8 cellular contexts compared by ENCODE assay signal in the genomic region with DNA sequence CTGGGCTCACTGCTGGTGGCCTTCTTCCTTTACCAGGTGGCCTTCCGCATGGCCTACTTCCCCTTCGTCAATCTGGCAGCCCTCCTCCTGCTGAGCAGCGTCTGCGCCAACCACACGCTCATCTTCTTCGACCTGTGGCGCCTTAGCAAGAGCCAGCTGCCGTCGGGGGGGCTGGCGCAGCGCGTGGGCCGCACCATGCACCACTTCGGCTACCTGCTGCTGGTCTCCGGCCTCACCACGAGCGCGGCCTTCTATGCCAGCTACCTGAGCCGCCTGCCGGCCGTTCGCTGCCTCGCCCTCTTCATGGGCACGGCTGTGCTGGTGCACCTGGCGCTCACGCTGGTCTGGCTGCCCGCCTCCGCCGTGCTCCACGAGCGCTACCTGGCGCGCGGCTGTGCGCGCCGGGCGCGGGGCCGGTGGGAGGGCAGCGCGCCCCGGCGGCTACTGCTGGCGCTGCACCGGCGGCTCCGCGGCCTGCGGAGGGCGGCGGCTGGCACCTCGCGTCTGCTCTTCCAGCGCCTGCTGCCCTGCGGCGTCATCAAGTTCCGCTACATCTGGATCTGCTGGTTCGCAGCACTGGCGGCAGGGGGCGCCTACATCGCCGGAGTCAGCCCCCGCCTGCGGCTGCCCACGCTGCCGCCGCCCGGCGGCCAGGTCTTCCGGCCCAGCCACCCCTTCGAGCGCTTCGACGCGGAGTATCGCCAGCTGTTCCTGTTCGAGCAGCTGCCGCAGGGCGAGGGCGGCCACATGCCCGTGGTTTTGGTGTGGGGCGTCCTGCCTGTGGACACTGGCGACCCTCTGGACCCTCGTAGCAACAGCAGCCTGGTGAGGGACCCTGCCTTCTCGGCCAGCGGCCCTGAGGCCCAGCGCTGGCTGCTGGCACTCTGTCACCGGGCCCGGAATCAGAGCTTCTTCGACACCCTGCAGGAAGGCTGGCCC. TPM values are rescaled to one million over a fixed set of nuclear protein-coding genes. Genes with fewer than 3 reads are reported as not detected.
DNase-seq lines count a peak whose midpoint lies in the region; ATAC-seq and TF ChIP-seq lines count a peak whose summit lies in the region.

No MANE protein-coding gene starts in this region.

- DNase-seq in CMK (ENCODE audit: low read depth) (peak; percentile 80), HuH-7.5 (ENCODE audit: low spot score) (peak; percentile 89), SJSA1 (ENCODE audit: low read depth in 1 of 2, low spot score in 2 of 2) (peak; percentile 71 to 90), Right ventricle myocardium inferior (ENCODE audit: missing footprints) (peak; percentile 94)
- peak; percentile 86 for DNase-seq in activated naive CD4-positive, alpha-beta T cell treated with anti-CD3 and anti-CD28 coated beads, Interleukin-2, amount 50 U/mL, for 16 hours

- TF ChIP-seq CTCF in parathyroid adenoma (IDR thresholded peaks at IDR 0.05) = peak; percentile 68

- H3K27me3 ChIP-seq in SJSA1 (replicated peaks) (no peaks in the 10 kb centered on the region), parathyroid adenoma (ENCODE audit: control insufficient read depth, insufficient read depth, low read length) (no peaks in the 10 kb centered on the region), thymus (ENCODE audit: control insufficient read depth, insufficient read depth) (no peaks in the 10 kb centered on the region)

- no peaks in the 10 kb centered on the region; the same call in 1 of the 2 replicates for H3K9me3 ChIP-seq in SJSA1 (replicated peaks)
- no peaks in the 10 kb centered on the region for H3K9me3 ChIP-seq in parathyroid adenoma (ENCODE audit: control insufficient read depth, low read length)
- no peaks in the 10 kb centered on the region for H3K9me3 ChIP-seq in thymus (ENCODE audit: control insufficient read depth)

- H3K4me2 ChIP-seq in parathyroid adenoma (ENCODE audit: low read length) = no peak overlapping the region

- H2AFZ ChIP-seq in parathyroid adenoma = peak overlapping the region; percentile 83

- intact Hi-C loops in Right ventricle myocardium inferior (cut with DNase I) = loop anchor here (1.0 to 5.0 kb wide), 4 partner anchors 29 to 53 kb away; partner anchors contain the start of genes INAFM2 and IVD

- H3K79me2 ChIP-seq in parathyroid adenoma = no peaks in the 10 kb centered on the region

- H3K27ac ChIP-seq in SJSA1 (no peak overlapping the region), parathyroid adenoma (peak overlapping the region; percentile 82), thymus (ENCODE audit: low read depth) (peak overlapping the region; percentile 57)

- H3K9ac ChIP-seq in parathyroid adenoma = no peak overlapping the region

- peak overlapping the region; percentile 17 for H3K4me3 ChIP-seq in SJSA1
- H3K4me3 ChIP-seq in parathyroid adenoma (ENCODE audit: low read depth, low read length) = no peak overlapping the region
- H3K4me3 ChIP-seq in thymus (ENCODE audit: low read length) = peak overlapping the region; percentile 49

- ATAC-seq in GM21390 (IDR thresholded peaks at IDR 0.05; ENCODE audit: unreplicated experiment) (peak; percentile 82), Right ventricle myocardium inferior (peak; percentile 67)

- H3K36me3 ChIP-seq in SJSA1 = no peaks in the 10 kb centered on the region
- no peaks in the 10 kb centered on the region for H3K36me3 ChIP-seq in parathyroid adenoma (ENCODE audit: control insufficient read depth, insufficient read depth, low read length)
- no peaks in the 10 kb centered on the region for H3K36me3 ChIP-seq in thymus (ENCODE audit: control insufficient read depth, insufficient read depth)

- WGBS in thymus = 8% methylated on average over 91 of the region's 91 CpGs

- peaks cover 18% of the 10 kb centered on the region for H3K4me1 ChIP-seq in SJSA1 (replicated peaks)
- H3K4me1 ChIP-seq in parathyroid adenoma = no peaks in the 10 kb centered on the region
- peaks cover 5% of the 10 kb centered on the region for H3K4me1 ChIP-seq in thymus (ENCODE audit: control insufficient read depth, insufficient read depth, low read length)

RNA-seq across cellular contexts. Expression of gene DISP2, which starts 9.9 kb away (rescaled TPM):
- 0.21 and 0.28 TPM in 2 replicates for total RNA-seq in SJSA1 (2014; rRNA removed; shearing (Covaris generic))
- 3.9 TPM for total RNA-seq in Right ventricle myocardium inferior
- 0.55 TPM for polyA plus RNA-seq in thymus

RNA-seq across cellular contexts. Expression of gene KNSTRN, which starts 14.6 kb away (rescaled TPM):
- 63.7 and 96.6 TPM in 2 replicates for total RNA-seq in SJSA1 (2014; rRNA removed; shearing (Covaris generic))
- 8.5 TPM for total RNA-seq in Right ventricle myocardium inferior
- polyA plus RNA-seq in thymus = 12.5 TPM

RNA-seq across cellular contexts. Expression of gene PHGR1, which starts 17.1 kb away (rescaled TPM):
- total RNA-seq in SJSA1 (2014; rRNA removed; shearing (Covaris generic)) = not detected in 2 replicates
- not detected for total RNA-seq in Right ventricle myocardium inferior
- polyA plus RNA-seq in thymus = 4.5 TPM

RNA-seq across cellular contexts. Expression of gene CCDC9B, which starts 27.2 kb away (rescaled TPM):
- 29.5 and 39.0 TPM in 2 replicates for total RNA-seq in SJSA1 (2014; rRNA removed; shearing (Covaris generic))
- 162 TPM for total RNA-seq in Right ventricle myocardium inferior
- polyA plus RNA-seq in thymus = 3.6 TPM

RNA-seq across cellular contexts. Expression of gene IVD, which starts 37.7 kb away (rescaled TPM):
- 22.3 and 25.3 TPM in 2 replicates for total RNA-seq in SJSA1 (2014; rRNA removed; shearing (Covaris generic))
- total RNA-seq in Right ventricle myocardium inferior = 88.6 TPM
- 28.3 TPM for polyA plus RNA-seq in thymus
